8 cellular contexts compared by ENCODE assay signal in genomic region chr17:1829579-1830257, GRCh38. TPM values are rescaled to one million over a fixed set of nuclear protein-coding genes. Genes with fewer than 3 reads are reported as not detected.
DNase-seq lines count a peak whose midpoint lies in the region; ATAC-seq and TF ChIP-seq lines count a peak whose summit lies in the region.

TSS of gene RPA1 (plus strand) at chr17:1830005. CDS start at chr17:1830094, 89 bp downstream.
TSS of gene SMYD4 (minus strand) at chr17:1829902. CDS start at chr17:1827994, 1,908 bp downstream.

- H2AFZ ChIP-seq in IMR-90 (replicated peaks; ENCODE audit: low read length, poor library complexity), result peak within 1 kb of the TSS; percentile 95

- H3K4me3 Mint-ChIP-seq in activated T-helper 1 cell treated with anti-CD3 and anti-CD28 coated beads, Interleukin-12 subunit alpha, Interleukin-12 subunit beta, Interleukin-2, Interleukin-4 antibody, amounts not matched to agents 30 ng/mL and 10 ng/mL and 1 ng/mL, durations not matched to agents 14 hours and 24 hours and 36 hours, result peak within 1 kb of the TSS; percentile 92
- H3K4me3 Mint-ChIP-seq in naive thymus-derived CD8-positive, alpha-beta T cell, result peak within 1 kb of the TSS; percentile 89 to 99 (median 97)
- H3K4me3 Mint-ChIP-seq in stimulated activated memory B cell treated with anti-CD40 and anti-IgM and Interleukin-4, amounts not matched to agents 10 μg/mL and 1 μg/mL and 100 μg/mL, for 72 hours, result peak within 1 kb of the TSS; percentile 88

- TF ChIP-seq RAD21 in IMR-90 (IDR thresholded peaks at IDR 0.05; ENCODE audit: low read length), result no peak

- no peak within 1 kb of the TSS for H2BK20ac ChIP-seq in IMR-90 (ENCODE audit: low read depth, low read length)

- peaks cover 50% of the 10 kb centered on the region for H3K4me1 Mint-ChIP-seq in activated T-helper 1 cell treated with anti-CD3 and anti-CD28 coated beads, Interleukin-12 subunit alpha, Interleukin-12 subunit beta, Interleukin-2, Interleukin-4 antibody, amounts not matched to agents 30 ng/mL and 10 ng/mL and 1 ng/mL, durations not matched to agents 14 hours and 24 hours and 36 hours (ENCODE audit: low read depth)
- peaks cover 21 to 71% (median 60%) of the 10 kb centered on the region in 4 donors for H3K4me1 Mint-ChIP-seq in naive thymus-derived CD8-positive, alpha-beta T cell
- H3K4me1 Mint-ChIP-seq in stimulated activated memory B cell treated with anti-CD40 and anti-IgM and Interleukin-4, amounts not matched to agents 10 μg/mL and 1 μg/mL and 100 μg/mL, for 72 hours, result peaks cover 54% of the 10 kb centered on the region

- DNase-seq in DMS53 (lab: John Stamatoyannopoulos, UW) (peak; percentile 93), IMR-90 (peak; percentile 79), RKO (ENCODE audit: low spot score) (peak; percentile 87), fibroblast of mammary gland (ENCODE audit: low read depth) (peak; percentile 79)
- peak; percentile 91 for DNase-seq in activated T-helper 1 cell treated with anti-CD3 and anti-CD28 coated beads, Interleukin-12 subunit alpha, Interleukin-12 subunit beta, Interleukin-2, Interleukin-4 antibody, amounts not matched to agents 30 ng/mL and 10 ng/mL and 1 ng/mL, durations not matched to agents 14 hours and 24 hours and 36 hours (ENCODE audit: low spot score)
- peak; percentile 83 to 92 (median 88) for DNase-seq in naive thymus-derived CD8-positive, alpha-beta T cell

- H2BK5ac ChIP-seq in IMR-90 (ENCODE audit: low read depth, low read length, poor library complexity, severe bottlenecking), result peak within 1 kb of the TSS; percentile 68

- peak; percentile 37; the same call in 1 of the 2 replicates for TF ChIP-seq POLR2A in IMR-90 (IDR thresholded peaks at IDR 0.05; ENCODE audit: low read depth, low read length)

- peak within 1 kb of the TSS; percentile 97 for H4K5ac ChIP-seq in IMR-90 (ENCODE audit: low read depth, low read length)

- no peaks in the 10 kb centered on the region; the same call in 1 of the 2 replicates for H3K9me1 ChIP-seq in IMR-90 (ENCODE audit: insufficient read depth, low read length)

- no peaks in the 10 kb centered on the region for H3K9me3 ChIP-seq in IMR-90 (ENCODE audit: control insufficient read depth, insufficient read depth, low read length)

- no TSS peak for BruUV-seq in IMR-90 (replicated peaks; lab: Mats Ljungman, UMichigan)

- peaks cover 5% of the 10 kb centered on the region for H3K4me1 ChIP-seq in IMR-90 (ENCODE audit: control insufficient read depth, insufficient read depth, low read length)

- peak within 1 kb of the TSS; percentile 90 for H3K27ac Mint-ChIP-seq in activated T-helper 1 cell treated with anti-CD3 and anti-CD28 coated beads, Interleukin-12 subunit alpha, Interleukin-12 subunit beta, Interleukin-2, Interleukin-4 antibody, amounts not matched to agents 30 ng/mL and 10 ng/mL and 1 ng/mL, durations not matched to agents 14 hours and 24 hours and 36 hours
- peak within 1 kb of the TSS; percentile 54 to 98 (median 94) for H3K27ac Mint-ChIP-seq in naive thymus-derived CD8-positive, alpha-beta T cell
- peak within 1 kb of the TSS; percentile 78 for H3K27ac Mint-ChIP-seq in stimulated activated memory B cell treated with anti-CD40 and anti-IgM and Interleukin-4, amounts not matched to agents 10 μg/mL and 1 μg/mL and 100 μg/mL, for 72 hours

- peak within 1 kb of the TSS; percentile 85 for H2AK9ac ChIP-seq in IMR-90 (replicated peaks; ENCODE audit: low read depth, low read length, poor library complexity)

- H3K36me3 Mint-ChIP-seq in activated T-helper 1 cell treated with anti-CD3 and anti-CD28 coated beads, Interleukin-12 subunit alpha, Interleukin-12 subunit beta, Interleukin-2, Interleukin-4 antibody, amounts not matched to agents 30 ng/mL and 10 ng/mL and 1 ng/mL, durations not matched to agents 14 hours and 24 hours and 36 hours (ENCODE audit: low read depth), result peaks cover 31% of the 10 kb centered on the region
- peaks cover 0 to 52% (median 9%) of the 10 kb centered on the region in 3 donors for H3K36me3 Mint-ChIP-seq in naive thymus-derived CD8-positive, alpha-beta T cell
- peaks cover 28% of the 10 kb centered on the region for H3K36me3 Mint-ChIP-seq in stimulated activated memory B cell treated with anti-CD40 and anti-IgM and Interleukin-4, amounts not matched to agents 10 μg/mL and 1 μg/mL and 100 μg/mL, for 72 hours

- H3K23ac ChIP-seq in IMR-90 (ENCODE audit: low read depth, low read length), result peak within 1 kb of the TSS; percentile 87

- ATAC-seq in GM21529 (IDR thresholded peaks at IDR 0.05; ENCODE audit: unreplicated experiment) (peak; percentile 87), IMR-90 (ENCODE audit: low read depth) (peak; percentile 100)
- ATAC-seq in naive thymus-derived CD8-positive, alpha-beta T cell, result peak; percentile 96 to 98
- ATAC-seq in stimulated activated memory B cell treated with anti-CD40 and anti-IgM and Interleukin-4, amounts not matched to agents 10 μg/mL and 1 μg/mL and 100 μg/mL, for 72 hours, result peak; percentile 98

- H3K56ac ChIP-seq in IMR-90 (ENCODE audit: extremely low read depth, insufficient read depth, low read length), result peak within 1 kb of the TSS; percentile 64

- in situ Hi-C loops in IMR-90 (cut with MboI; ENCODE audit: low sequenced_read_pairs), result no loop called here

- H2BK120ac ChIP-seq in IMR-90 (ENCODE audit: low read depth, low read length), result no peak within 1 kb of the TSS

- POLR2A ChIA-PET in IMR-90 (lab: Charles Lee; ENCODE audit: unreplicated experiment), result interaction anchor here (0.6 to 1.2 kb wide), 3 partner anchors 42 to 113 kb away, joined by 3 to 4 read pairs (median 3); no protein-coding TSS in a partner anchor
- POLR2A ChIA-PET in naive thymus-derived CD8-positive, alpha-beta T cell (lab: Charles Lee), result interaction anchor here (0.5 to 1.8 kb wide), 20 partner anchors 9 to 572 kb away, joined by 3 to 18 read pairs (median 4); partner anchors contain the start of genes INPP5K, PRPF8 and WDR81

- peak within 1 kb of the TSS; percentile 22 for H2AK5ac ChIP-seq in IMR-90 (ENCODE audit: low read depth, low read length)

- dilution Hi-C loops in IMR-90 (cut with HindIII; ENCODE audit: low sequenced_read_pairs, unreplicated experiment), result no loop called here

- 0% methylated on average over 38 of the region's 83 CpGs; no CpG with 5 or more reads in 1 of the 2 experiments for WGBS in IMR-90 (ENCODE audit: extremely low coverage in 2 of 2, insufficient read length in 1 of 2), 2 experiments

- peak within 1 kb of the TSS; percentile 87 for H3K9ac ChIP-seq in IMR-90 (ENCODE audit: low read depth, low read length)

- intact Hi-C loops in IMR-90 (cut with micrococcal nuclease), result loop anchor here (2.0 kb wide), 1 partner anchor 113 kb away; no protein-coding TSS in a partner anchor
- intact Hi-C loops in activated T-helper 1 cell treated with anti-CD3 and anti-CD28 coated beads, Interleukin-12 subunit alpha, Interleukin-12 subunit beta, Interleukin-2, Interleukin-4 antibody, amounts not matched to agents 30 ng/mL and 10 ng/mL and 1 ng/mL, durations not matched to agents 14 hours and 24 hours and 36 hours (cut with micrococcal nuclease), result loop anchor here (1.0 to 5.0 kb wide), 4 partner anchors 112 to 563 kb away; partner anchors contain the start of genes DPH1 and RILP

- peak within 1 kb of the TSS; percentile 80 for H3K27ac ChIP-seq in IMR-90 (ENCODE audit: insufficient read depth, low read length)

- CTCF ChIA-PET in IMR-90 (lab: Yijun Ruan, JAX), result no interaction called here

- no peak within 1 kb of the TSS for H2BK15ac ChIP-seq in IMR-90 (ENCODE audit: low read depth, low read length)

- H3K79me1 ChIP-seq in IMR-90 (ENCODE audit: low read depth in 1 of 2, low read length in 2 of 2), result peaks cover 17 to 54% of the 10 kb centered on the region in 2 experiments

- no peaks in the 10 kb centered on the region for H4K20me1 ChIP-seq in IMR-90 (ENCODE audit: insufficient read depth, low read length)

- H4K91ac ChIP-seq in IMR-90 (ENCODE audit: insufficient read depth, low read depth, low read length), result peak within 1 kb of the TSS; percentile 32

- no peaks in the 10 kb centered on the region for H3K27me3 ChIP-seq in IMR-90 (ENCODE audit: control insufficient read depth, insufficient read depth, low read length)

- H3K4me3 ChIP-seq in IMR-90 (ENCODE audit: insufficient read depth, low read depth, low read length) (peak within 1 kb of the TSS; percentile 100), fibroblast of mammary gland (ENCODE audit: control insufficient read depth, low read depth, low read length) (peak within 1 kb of the TSS; percentile 87)

- peak within 1 kb of the TSS; percentile 66 for H3K4ac ChIP-seq in IMR-90 (ENCODE audit: low read depth, low read length)

- H3K36me3 ChIP-seq in IMR-90 (ENCODE audit: control insufficient read depth, insufficient read depth, low read length), result peaks cover 5% of the 10 kb centered on the region

- no peak for TF ChIP-seq CTCF in IMR-90 (conservative IDR thresholded peaks at IDR 0.05; ENCODE audit: low read depth, low read length)
- no peak for TF ChIP-seq CTCF in fibroblast of mammary gland (conservative IDR thresholded peaks at IDR 0.05; ENCODE audit: control insufficient read depth, insufficient read depth, low read depth, low read length)

- H3K14ac ChIP-seq in IMR-90 (replicated peaks; ENCODE audit: low read depth, low read length), result peak within 1 kb of the TSS; percentile 73

- no peaks in the 10 kb centered on the region for H3K27me3 Mint-ChIP-seq in activated T-helper 1 cell treated with anti-CD3 and anti-CD28 coated beads, Interleukin-12 subunit alpha, Interleukin-12 subunit beta, Interleukin-2, Interleukin-4 antibody, amounts not matched to agents 30 ng/mL and 10 ng/mL and 1 ng/mL, durations not matched to agents 14 hours and 24 hours and 36 hours (ENCODE audit: insufficient read depth)
- H3K27me3 Mint-ChIP-seq in naive thymus-derived CD8-positive, alpha-beta T cell, result no peaks in the 10 kb centered on the region
- no peaks in the 10 kb centered on the region for H3K27me3 Mint-ChIP-seq in stimulated activated memory B cell treated with anti-CD40 and anti-IgM and Interleukin-4, amounts not matched to agents 10 μg/mL and 1 μg/mL and 100 μg/mL, for 72 hours

- peak within 1 kb of the TSS; percentile 78; the same call in 1 of the 2 replicates for H3K18ac ChIP-seq in IMR-90 (ENCODE audit: low read depth, low read length)

- H4K8ac ChIP-seq in IMR-90 (ENCODE audit: low read depth in 2 of 2, low read length in 2 of 2), result peak within 1 kb of the TSS; percentile 59 to 88

- H3K9me3 Mint-ChIP-seq in activated T-helper 1 cell treated with anti-CD3 and anti-CD28 coated beads, Interleukin-12 subunit alpha, Interleukin-12 subunit beta, Interleukin-2, Interleukin-4 antibody, amounts not matched to agents 30 ng/mL and 10 ng/mL and 1 ng/mL, durations not matched to agents 14 hours and 24 hours and 36 hours, result no peaks in the 10 kb centered on the region
- no peaks in the 10 kb centered on the region for H3K9me3 Mint-ChIP-seq in naive thymus-derived CD8-positive, alpha-beta T cell
- H3K9me3 Mint-ChIP-seq in stimulated activated memory B cell treated with anti-CD40 and anti-IgM and Interleukin-4, amounts not matched to agents 10 μg/mL and 1 μg/mL and 100 μg/mL, for 72 hours, result no peaks in the 10 kb centered on the region

- H3K4me2 ChIP-seq in IMR-90 (ENCODE audit: low read depth, low read length), result peak within 1 kb of the TSS; percentile 100

RNA-seq across cellular contexts. Expression of gene RPA1, which starts in this region (rescaled TPM):
- 32.8 and 38.4 TPM in 2 replicates for total RNA-seq in IMR-90 (2012; rRNA removed)
- polyA plus RNA-seq in IMR-90 (2012; rRNA removed), result 44.3 and 48.2 TPM in 2 replicates
- 20.4 and 27.8 TPM in 2 replicates for polyA plus RNA-seq in IMR-90 (2012; cell fraction: cytosol; rRNA removed)
- polyA plus RNA-seq in IMR-90 (2012; cell fraction: nucleus; rRNA removed; ENCODE audit: low replicate concordance), result 15.2 and 33.0 TPM in 2 replicates
- 266 and 269 TPM in 2 replicates for total RNA-seq in activated T-helper 1 cell treated with anti-CD3 and anti-CD28 coated beads, Interleukin-12 subunit alpha, Interleukin-12 subunit beta, Interleukin-2, Interleukin-4 antibody, amounts not matched to agents 30 ng/mL and 10 ng/mL and 1 ng/mL, durations not matched to agents 14 hours and 24 hours and 36 hours
- total RNA-seq in naive thymus-derived CD8-positive, alpha-beta T cell, result 100 to 1,000 TPM; 104 to 105 TPM
- polyA plus RNA-seq in naive thymus-derived CD8-positive, alpha-beta T cell, result 10 to 100 TPM; 79.4 to 89.7 (median 84.5) TPM

RNA-seq across cellular contexts. Expression of gene SMYD4, which starts in this region (rescaled TPM):
- 6.7 and 7.2 TPM in 2 replicates for total RNA-seq in IMR-90 (2012; rRNA removed)
- 4.3 and 5.3 TPM in 2 replicates for polyA plus RNA-seq in IMR-90 (2012; rRNA removed)
- 1.9 and 2.0 TPM in 2 replicates for polyA plus RNA-seq in IMR-90 (2012; cell fraction: cytosol; rRNA removed)
- 6.4 and 12.5 TPM in 2 replicates for polyA plus RNA-seq in IMR-90 (2012; cell fraction: nucleus; rRNA removed; ENCODE audit: low replicate concordance)
- total RNA-seq in activated T-helper 1 cell treated with anti-CD3 and anti-CD28 coated beads, Interleukin-12 subunit alpha, Interleukin-12 subunit beta, Interleukin-2, Interleukin-4 antibody, amounts not matched to agents 30 ng/mL and 10 ng/mL and 1 ng/mL, durations not matched to agents 14 hours and 24 hours and 36 hours, result 28.4 and 33.4 TPM in 2 replicates
- 10 to 100 TPM; 35.7 to 41.4 TPM for total RNA-seq in naive thymus-derived CD8-positive, alpha-beta T cell
- 10 to 100 TPM; 10.8 to 16.9 (median 12.7) TPM for polyA plus RNA-seq in naive thymus-derived CD8-positive, alpha-beta T cell

Comparison
In these comparisons a context has a peak if more than half of its experiments do, and no peak if none do; other contexts are left out.
1. Peak in every context shown above with its lines: DNase-seq, ATAC-seq, H3K4me3 ChIP-seq and H3K27ac ChIP-seq.